In genomic region chr19:38434549-38435051, GRCh38 we compare ENCODE assay signal across 14 cellular contexts. TPM values are rescaled to one million over a fixed set of nuclear protein-coding genes. Genes with fewer than 3 reads are reported as not detected.
DNase-seq lines count a peak whose midpoint lies in the region; ATAC-seq lines count a peak whose summit lies in the region.
"Had no signal": no experiment of that assay in that cellular context is flagged by ENCODE, and none has a peak within 500 bp of the region (broad histone marks: within the 10 kb centered on the region; RNA-seq: fewer than 3 reads in every experiment).

No MANE protein-coding gene starts in this region.

- H3K27ac ChIP-seq in iPS-20b (ENCODE audit: low read length) = peak overlapping the region; percentile 99
- H3K27ac ChIP-seq: spleen had no signal

- H3K4me3 Mint-ChIP-seq in activated T-helper 17 cell treated with anti-CD3 and anti-CD28 coated beads, Interleukin-2, amount 50 U/mL, for 72 hours = peak overlapping the region; percentile 75

- H3K9me3 ChIP-seq in iPS-20b (ENCODE audit: insufficient read depth, low read depth, low read length) = no peaks in the 10 kb centered on the region
- H3K9me3 ChIP-seq: spleen had no signal

- peaks cover 13% of the 10 kb centered on the region for H3K27me3 Mint-ChIP-seq in activated T-helper 17 cell treated with anti-CD3 and anti-CD28 coated beads, Interleukin-2, amount 50 U/mL, for 72 hours

- H3K4me1 Mint-ChIP-seq in activated T-helper 17 cell treated with anti-CD3 and anti-CD28 coated beads, Interleukin-2, amount 50 U/mL, for 72 hours = peaks cover 17% of the 10 kb centered on the region

- H3K27me3 ChIP-seq in iPS-20b (ENCODE audit: insufficient read depth, low read length) = no peaks in the 10 kb centered on the region

- peak overlapping the region; percentile 76 for H3K27ac Mint-ChIP-seq in activated T-helper 17 cell treated with anti-CD3 and anti-CD28 coated beads, Interleukin-2, amount 50 U/mL, for 72 hours

- peaks cover 7% of the 10 kb centered on the region for H3K36me3 Mint-ChIP-seq in activated T-helper 17 cell treated with anti-CD3 and anti-CD28 coated beads, Interleukin-2, amount 50 U/mL, for 72 hours (ENCODE audit: low read depth)

- peak overlapping the region; percentile 72; the same call in 1 of the 2 replicates for H3K9ac ChIP-seq in iPS-20b (ENCODE audit: low read depth, low read length)

- H3K9me3 Mint-ChIP-seq in activated T-helper 17 cell treated with anti-CD3 and anti-CD28 coated beads, Interleukin-2, amount 50 U/mL, for 72 hours = no peaks in the 10 kb centered on the region

- H3K4me1 ChIP-seq in iPS-20b (ENCODE audit: insufficient read depth, low read length) = peaks cover 9% of the 10 kb centered on the region; the same call in 1 of the 2 replicates

- no peak for ATAC-seq in activated T-helper 17 cell treated with anti-CD3 and anti-CD28 coated beads, Interleukin-2, amount 50 U/mL, for 72 hours (replicated peaks)
- ATAC-seq in HG03457 (IDR thresholded peaks at IDR 0.05; ENCODE audit: unreplicated experiment) = no peak
- ATAC-seq: Panc1 had no signal

- DNase-seq in NCI-H748 (lab: John Stamatoyannopoulos, UW; ENCODE audit: unreplicated experiment) = peak; percentile 27
- DNase-seq in NCI-H748 treated with DMSO at 0.1 percent for 48 hours (lab: John Stamatoyannopoulos, UW) = no peak
- DNase-seq in skeletal muscle cell (ENCODE audit: low read depth) = peak; percentile 39
- DNase-seq in kidney tubule cell (ENCODE audit: low spot score) = no peak
- no peak for DNase-seq in DMS53 treated with DMSO at 0.1 percent for 48 hours (lab: John Stamatoyannopoulos, UW; ENCODE audit: unreplicated experiment)
- DNase-seq: activated gamma-delta T cell, DND-41, KBM-7, spleen had no signal

- H3K36me3 ChIP-seq in iPS-20b (ENCODE audit: insufficient read depth, low read depth, low read length) = no peaks in the 10 kb centered on the region
- H3K36me3 ChIP-seq: spleen had no signal

- peak overlapping the region; percentile 73 for H3K4me3 ChIP-seq in iPS-20b (ENCODE audit: low read length)
- H3K4me3 ChIP-seq in skeletal muscle cell (ENCODE audit: low read depth, low read length) = peak overlapping the region; percentile 51

RNA-seq across cellular contexts. Expression of gene RYR1, which starts 1.1 kb away (rescaled TPM):
- total RNA-seq in activated T-helper 17 cell treated with anti-CD3 and anti-CD28 coated beads, Interleukin-2, amount 50 U/mL, for 72 hours = 10 to 100 TPM; 13.2 to 41.5 TPM

RNA-seq across cellular contexts. Expression of gene RASGRP4, which starts 8.6 kb away (rescaled TPM):
- total RNA-seq in activated T-helper 17 cell treated with anti-CD3 and anti-CD28 coated beads, Interleukin-2, amount 50 U/mL, for 72 hours = 10 to 100 TPM; 21.8 to 39.4 TPM
- total RNA-seq: fibroblast of villous mesenchyme had no signal

RNA-seq across cellular contexts. Expression of gene FAM98C, which starts 31.7 kb away (rescaled TPM):
- total RNA-seq in activated T-helper 17 cell treated with anti-CD3 and anti-CD28 coated beads, Interleukin-2, amount 50 U/mL, for 72 hours = 10 to 100 TPM; 26.1 to 63.0 TPM

RNA-seq across cellular contexts. Expression of gene SPRED3, which starts 46.1 kb away (rescaled TPM):
- total RNA-seq in activated T-helper 17 cell treated with anti-CD3 and anti-CD28 coated beads, Interleukin-2, amount 50 U/mL, for 72 hours = 10 to 100 TPM in 1 of 2 donors, 1 to 10 TPM in 1; 1.8 to 14.4 TPM

RNA-seq across cellular contexts. Expression of gene GGN, which starts 46.8 kb away (rescaled TPM):
- total RNA-seq in activated T-helper 17 cell treated with anti-CD3 and anti-CD28 coated beads, Interleukin-2, amount 50 U/mL, for 72 hours = under 1 TPM in 1 of 2 donors, not detected in 1; 0.95 TPM
- total RNA-seq: spleen had no signal

Comparison
In these comparisons a context has a peak if more than half of its experiments do, and no peak if none do; other contexts are left out.
1. DNase-seq: peak in NCI-H748 (single experiment) and skeletal muscle cell (single experiment); none in NCI-H748 treated with DMSO at 0.1 percent for 48 hours (single experiment), kidney tubule cell (single experiment) and DMS53 treated with DMSO at 0.1 percent for 48 hours (single experiment).